ENCODE assay signal across 7 cellular contexts in genomic region chr2:165293439-165294420, GRCh38. TPM values are rescaled to one million over a fixed set of nuclear protein-coding genes. Genes with fewer than 3 reads are reported as not detected.
DNase-seq lines count a peak whose midpoint lies in the region; ATAC-seq, FAIRE-seq and TF ChIP-seq lines count a peak whose summit lies in the region.

No MANE protein-coding gene starts in this region.

- H3K9me3 Mint-ChIP-seq in activated CD8-positive, alpha-beta T cell treated with anti-CD3 and anti-CD28 coated beads, Interleukin-2, amount 10 ng/mL, durations not matched to agents 7 days and 5 days (ENCODE audit: insufficient read depth) = no peaks in the 10 kb centered on the region

- POLR2A ChIA-PET in activated CD8-positive, alpha-beta T cell treated with anti-CD3 and anti-CD28 coated beads, Interleukin-2, amount 10 ng/mL, durations not matched to agents 7 days and 5 days (lab: Charles Lee) = no interaction called here

- H3K4me1 Mint-ChIP-seq in activated CD8-positive, alpha-beta T cell treated with anti-CD3 and anti-CD28 coated beads, Interleukin-2, amount 10 ng/mL, durations not matched to agents 7 days and 5 days (ENCODE audit: low read depth) = peaks cover 4% of the 10 kb centered on the region

- H3K27ac Mint-ChIP-seq in activated CD8-positive, alpha-beta T cell treated with anti-CD3 and anti-CD28 coated beads, Interleukin-2, amount 10 ng/mL, durations not matched to agents 7 days and 5 days = no peak overlapping the region

- DNase-seq in G401 (ENCODE audit: low spot score) (peak; percentile 98), GM20000 (ENCODE audit: low spot score) (peak; percentile 55), NCI-H460 (ENCODE audit: extremely low read depth, low read depth) (peak; percentile 80), frontal cortex (ENCODE audit: low spot score in 2 of 2) (peak; percentile 19 to 30), non-pigmented ciliary epithelial cell (ENCODE audit: low read depth) (peak; percentile 80)
- peak; percentile 75 for DNase-seq in activated CD8-positive, alpha-beta T cell treated with anti-CD3 and anti-CD28 coated beads, Interleukin-2, amount 10 ng/mL, durations not matched to agents 7 days and 5 days

- ATAC-seq in HG03558 (IDR thresholded peaks at IDR 0.05; ENCODE audit: extremely low read depth, unreplicated experiment) = peak; percentile 100
- peak; percentile 100 for ATAC-seq in activated CD8-positive, alpha-beta T cell treated with anti-CD3 and anti-CD28 coated beads, Interleukin-2, amount 10 ng/mL, durations not matched to agents 7 days and 5 days

- in situ Hi-C loops in G401 (cut with HindIII; ENCODE audit: low sequenced_read_pairs) = no loop called here

- peaks cover 3% of the 10 kb centered on the region for H3K27me3 Mint-ChIP-seq in activated CD8-positive, alpha-beta T cell treated with anti-CD3 and anti-CD28 coated beads, Interleukin-2, amount 10 ng/mL, durations not matched to agents 7 days and 5 days (ENCODE audit: low read depth)

- peak; percentile 66 for TF ChIP-seq CTCF in GM20000 (IDR thresholded peaks at IDR 0.05; ENCODE audit: extremely low read depth, missing control alignments)

- no peak overlapping the region for H3K4me3 Mint-ChIP-seq in activated CD8-positive, alpha-beta T cell treated with anti-CD3 and anti-CD28 coated beads, Interleukin-2, amount 10 ng/mL, durations not matched to agents 7 days and 5 days

- CTCF ChIA-PET in activated CD8-positive, alpha-beta T cell treated with anti-CD3 and anti-CD28 coated beads, Interleukin-2, amount 10 ng/mL, durations not matched to agents 7 days and 5 days (lab: Charles Lee) = interaction anchor here (0.5 to 1.4 kb wide), 5 partner anchors 11 to 581 kb away, joined by 3 to 6 read pairs (median 3); partner anchors contain the start of genes SCN2A and SCN3A

- FAIRE-seq in frontal cortex (lab: Jason Lieb, UNC) = peak; percentile 98

- H3K36me3 Mint-ChIP-seq in activated CD8-positive, alpha-beta T cell treated with anti-CD3 and anti-CD28 coated beads, Interleukin-2, amount 10 ng/mL, durations not matched to agents 7 days and 5 days (ENCODE audit: low read depth) = no peaks in the 10 kb centered on the region

RNA-seq across cellular contexts. Expression of gene SCN2A, which starts 54.5 kb away (rescaled TPM):
- not detected in 2 replicates for total RNA-seq in G401 (2014; rRNA removed; shearing (Covaris generic))
- total RNA-seq in NCI-H460 (2014; rRNA removed; shearing (Covaris generic)) = not detected in 2 replicates
- polyA plus RNA-seq in NCI-H460 (2014; cell fraction: nucleus; rRNA removed) = 0.14 TPM in 1 of 2 replicates, not detected in the other
- under 1 TPM; 0.05 to 0.13 TPM for total RNA-seq in activated CD8-positive, alpha-beta T cell treated with anti-CD3 and anti-CD28 coated beads, Interleukin-2, amount 10 ng/mL, durations not matched to agents 7 days and 5 days
- total RNA-seq in frontal cortex = 160 TPM

Comparison
In these comparisons a context has a peak if more than half of its experiments do, and no peak if none do; other contexts are left out.
1. Peak in every context shown above with its lines: DNase-seq and ATAC-seq.
2. DNase-seq: peak in every context shown above with its lines; median percentile 98 in G401; 80 in NCI-H460; 80 in non-pigmented ciliary epithelial cell; 75 in activated CD8-positive, alpha-beta T cell treated with anti-CD3 and anti-CD28 coated beads, Interleukin-2, amount 10 ng/mL, durations not matched to agents 7 days and 5 days; 55 in GM20000; 24 in frontal cortex.
3. RNA of gene SCN2A, which starts 54.5 kb away (total RNA-seq): 160 TPM in frontal cortex (single experiment); 0.05 to 0.13 TPM in activated CD8-positive, alpha-beta T cell treated with anti-CD3 and anti-CD28 coated beads, Interleukin-2, amount 10 ng/mL, durations not matched to agents 7 days and 5 days, not detected in G401 and not detected in NCI-H460; every median in the first group is over 100 times any median in the second.